1 cellular context compared by ENCODE assay signal in genomic region chr1:39671793-39672550, GRCh38.
A peak's percentile ranks its signal among the peaks of the same experiment; 100 is the strongest.
TF ChIP-seq lines count a peak whose summit lies in the region.

Gene NT5C1A, minus strand, starts transcription at chr1:39672107. Its CDS starts 69 bp downstream, at chr1:39672038.

TF ChIP-seq in GM23338, 12 proteins besides CTCF, POLR2A, EP300 and RAD21 (continued from another document):
- TF ChIP-seq ZNF462 (CRISPR knock-in tag; IDR thresholded peaks at IDR 0.05) = no peak
- TF ChIP-seq POLR2AphosphoS5 (IDR thresholded peaks at IDR 0.05; ENCODE audit: low read depth) = no peak
- TF ChIP-seq EZH2 (IDR thresholded peaks at IDR 0.05; ENCODE audit: low read depth, unreplicated experiment) = peak; percentile 83
- TF ChIP-seq NANOG (IDR thresholded peaks at IDR 0.05; ENCODE audit: borderline replicate concordance) = no peak
- TF ChIP-seq, protein P1, sequence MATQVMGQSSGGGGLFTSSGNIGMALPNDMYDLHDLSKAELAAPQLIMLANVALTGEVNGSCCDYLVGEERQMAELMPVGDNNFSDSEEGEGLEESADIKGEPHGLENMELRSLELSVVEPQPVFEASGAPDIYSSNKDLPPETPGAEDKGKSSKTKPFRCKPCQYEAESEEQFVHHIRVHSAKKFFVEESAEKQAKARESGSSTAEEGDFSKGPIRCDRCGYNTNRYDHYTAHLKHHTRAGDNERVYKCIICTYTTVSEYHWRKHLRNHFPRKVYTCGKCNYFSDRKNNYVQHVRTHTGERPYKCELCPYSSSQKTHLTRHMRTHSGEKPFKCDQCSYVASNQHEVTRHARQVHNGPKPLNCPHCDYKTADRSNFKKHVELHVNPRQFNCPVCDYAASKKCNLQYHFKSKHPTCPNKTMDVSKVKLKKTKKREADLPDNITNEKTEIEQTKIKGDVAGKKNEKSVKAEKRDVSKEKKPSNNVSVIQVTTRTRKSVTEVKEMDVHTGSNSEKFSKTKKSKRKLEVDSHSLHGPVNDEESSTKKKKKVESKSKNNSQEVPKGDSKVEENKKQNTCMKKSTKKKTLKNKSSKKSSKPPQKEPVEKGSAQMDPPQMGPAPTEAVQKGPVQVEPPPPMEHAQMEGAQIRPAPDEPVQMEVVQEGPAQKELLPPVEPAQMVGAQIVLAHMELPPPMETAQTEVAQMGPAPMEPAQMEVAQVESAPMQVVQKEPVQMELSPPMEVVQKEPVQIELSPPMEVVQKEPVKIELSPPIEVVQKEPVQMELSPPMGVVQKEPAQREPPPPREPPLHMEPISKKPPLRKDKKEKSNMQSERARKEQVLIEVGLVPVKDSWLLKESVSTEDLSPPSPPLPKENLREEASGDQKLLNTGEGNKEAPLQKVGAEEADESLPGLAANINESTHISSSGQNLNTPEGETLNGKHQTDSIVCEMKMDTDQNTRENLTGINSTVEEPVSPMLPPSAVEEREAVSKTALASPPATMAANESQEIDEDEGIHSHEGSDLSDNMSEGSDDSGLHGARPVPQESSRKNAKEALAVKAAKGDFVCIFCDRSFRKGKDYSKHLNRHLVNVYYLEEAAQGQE (IDR thresholded peaks at IDR 0.05; ENCODE audit: unreplicated experiment) = no peak
- TF ChIP-seq ZNF114 (CRISPR knock-in tag; IDR thresholded peaks at IDR 0.05) = no peak
- no peak for TF ChIP-seq JUNB (IDR thresholded peaks at IDR 0.05; ENCODE audit: unreplicated experiment)
